ENCODE assay signal across 27 cellular contexts in the genomic region with DNA sequence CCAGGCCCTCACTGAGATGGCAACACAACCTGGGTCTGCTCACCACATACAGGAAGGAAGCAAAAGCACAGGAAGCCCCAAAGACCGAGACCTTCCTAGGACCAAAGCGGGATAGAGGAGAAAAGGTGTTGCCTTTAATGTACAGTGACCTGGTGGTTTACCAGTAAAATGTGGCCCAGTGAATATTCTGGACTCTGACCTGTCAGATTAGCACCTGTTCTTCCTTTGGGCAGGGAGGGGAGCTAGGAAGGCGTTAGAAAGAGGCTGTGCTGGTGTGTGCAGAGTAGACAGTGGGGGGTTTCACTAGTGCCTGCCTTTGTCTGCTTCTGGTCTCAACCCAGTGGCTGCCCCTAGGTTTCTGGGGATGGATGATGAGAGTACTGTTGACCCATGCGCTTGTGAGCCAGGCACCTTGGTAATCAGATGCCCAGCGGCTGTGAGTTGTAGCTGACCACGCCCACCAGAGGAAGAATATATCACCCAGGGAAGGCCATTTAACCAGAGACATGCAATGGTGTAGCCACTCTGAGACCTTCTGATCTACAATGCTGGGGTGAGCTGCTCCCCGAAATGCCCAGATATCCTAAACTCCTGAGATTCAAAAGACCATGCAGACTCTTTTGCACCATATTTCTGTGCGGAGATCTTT.
"Had no signal": no experiment of that assay in that cellular context is flagged by ENCODE, and none has a peak within 500 bp of the region (broad histone marks: within the 10 kb centered on the region; RNA-seq: fewer than 3 reads in every experiment).

No MANE protein-coding gene starts in this region.

- H3K27ac ChIP-seq: RWPE1, SJSA1 had no signal

- H3K4me3 Mint-ChIP-seq: activated CD8-positive, alpha-beta T cell treated with anti-CD3 and anti-CD28 coated beads, Interleukin-2, amount 10 ng/mL, durations not matched to agents 7 days and 5 days; activated naive CD8-positive, alpha-beta T cell; activated T-helper 1 cell treated with anti-CD3 and anti-CD28 coated beads, Interleukin-12 subunit alpha, Interleukin-12 subunit beta, Interleukin-2, Interleukin-4 antibody, amounts not matched to agents 30 ng/mL and 10 ng/mL and 1 ng/mL, durations not matched to agents 14 hours and 24 hours and 36 hours; brain; T-helper 1 cell treated with Interleukin-12 subunit alpha and Interleukin-12 subunit beta and Interleukin-4 antibody, amounts not matched to agents 30 μg/mL and 1 μg/mL, for 36 hours had no signal

- H3K4me3 ChIP-seq: SJSA1 had no signal

- H3K36me3 ChIP-seq: SJSA1 had no signal

- H3K27ac Mint-ChIP-seq: activated CD8-positive, alpha-beta T cell treated with anti-CD3 and anti-CD28 coated beads, Interleukin-2, amount 10 ng/mL, durations not matched to agents 7 days and 5 days; activated naive CD8-positive, alpha-beta T cell; activated T-helper 1 cell treated with anti-CD3 and anti-CD28 coated beads, Interleukin-12 subunit alpha, Interleukin-12 subunit beta, Interleukin-2, Interleukin-4 antibody, amounts not matched to agents 30 ng/mL and 10 ng/mL and 1 ng/mL, durations not matched to agents 14 hours and 24 hours and 36 hours; T-helper 1 cell treated with Interleukin-12 subunit alpha and Interleukin-12 subunit beta and Interleukin-4 antibody, amounts not matched to agents 30 μg/mL and 1 μg/mL, for 36 hours had no signal

- H3K9me3 ChIP-seq: SJSA1 had no signal

- H3K4me1 ChIP-seq: SJSA1 had no signal

- H3K36me3 Mint-ChIP-seq: brain had no signal

- H3K27me3 ChIP-seq: SJSA1 had no signal

- ATAC-seq: activated CD4-positive, CD25-positive, alpha-beta regulatory T cell treated with anti-CD3 and anti-CD28 coated beads, Interleukin-2, amount 50 U/mL, for 24 hours; activated CD8-positive, alpha-beta T cell treated with anti-CD3 and anti-CD28 coated beads, Interleukin-2, amount 10 ng/mL, durations not matched to agents 7 days and 5 days; Panc1; SK-N-SH treated with all-trans-retinoic acid at 6 μM for 48 hours had no signal

- DNase-seq: activated CD4-positive, alpha-beta T cell treated with anti-CD3 and anti-CD28 coated beads for 4 hours; activated CD8-positive, alpha-beta memory T cell treated with anti-CD3 and anti-CD28 coated beads, Interleukin-2, amount 50 U/mL, for 48 hours; activated CD8-positive, alpha-beta T cell treated with anti-CD3 and anti-CD28 coated beads, Interleukin-2, amount 10 ng/mL, durations not matched to agents 7 days and 5 days; activated effector memory CD4-positive, alpha-beta T cell treated with Interleukin-2 at 50 U/mL for 16 hours; activated naive CD4-positive, alpha-beta T cell; activated T-cell treated with anti-CD3 and anti-CD28 coated beads, Interleukin-2, amount 50 U/mL, for 1 hour; amygdala; KG1; NCI-H1048; NCI-H146; NCI-H187 treated with DMSO at 0.1 percent for 48 hours; NCI-H2081 treated with DMSO at 0.1 percent for 48 hours; NCI-H2227 treated with DMSO at 0.1 percent for 48 hours; NCI-H524 treated with DMSO at 0.1 percent for 48 hours; NCI-H82; NK-92 treated with Interleukin-12 subunit alpha and Interleukin-12 subunit beta, amount 100 ng/mL, for 24 hours; OCI-M1; Right ventricle myocardium superior had no signal
